ENCODE assay signal across 17 cellular contexts in the genomic region with DNA sequence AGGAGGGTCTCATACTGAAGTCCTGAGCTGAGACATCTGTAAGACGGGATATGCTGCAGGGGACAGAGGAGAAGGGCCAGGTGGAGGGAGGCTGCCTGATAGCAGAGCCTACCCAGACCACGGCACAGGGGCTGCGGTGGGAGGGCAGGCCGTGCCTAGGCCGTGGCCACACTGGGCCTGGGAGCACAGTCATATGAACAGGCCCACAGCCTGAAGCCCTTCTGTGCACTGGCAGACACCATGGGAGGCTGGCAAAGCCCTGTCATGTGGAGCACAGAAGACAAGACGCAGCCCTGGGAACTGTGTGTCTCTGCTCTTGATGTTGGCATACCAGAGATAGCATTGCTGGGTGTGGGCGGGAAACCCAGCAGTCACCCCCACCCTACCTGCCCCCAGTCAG. TPM values are rescaled to one million over a fixed set of nuclear protein-coding genes. Genes with fewer than 3 reads are reported as not detected.
DNase-seq lines count a peak whose midpoint lies in the region; ATAC-seq and TF ChIP-seq lines count a peak whose summit lies in the region.
"Had no signal": no experiment of that assay in that cellular context is flagged by ENCODE, and none has a peak within 500 bp of the region (broad histone marks: within the 10 kb centered on the region; RNA-seq: fewer than 3 reads in every experiment).

No MANE protein-coding gene starts in this region.

- DNase-seq in ELF-1 (ENCODE audit: low read depth, low spot score) (peak; percentile 54), H7 (peak; percentile 25), head of caudate nucleus (peak in 25 of 42 donors; percentile 25 to 80 (median 48)), osteoblast (ENCODE audit: insufficient read length, low spot score, missing footprints) (peak; percentile 23), NCI-H748 (lab: John Stamatoyannopoulos, UW; ENCODE audit: unreplicated experiment) (no peak), GDM1 (lab: John Stamatoyannopoulos, UW) (no peak)
- no peak for DNase-seq in activated naive CD8-positive, alpha-beta T cell treated with anti-CD3 and anti-CD28 coated beads, Interleukin-2, amount 50 U/mL, for 24 hours
- DNase-seq: DMS 273 treated with DMSO at 0.1 percent for 48 hours, KG1, NCI-H1105 treated with DMSO at 0.1 percent for 48 hours, NCI-H187, NCI-H446, NCI-H774, SHP77 had no signal

- H3K9me3 ChIP-seq in osteoblast (ENCODE audit: low read depth, low read length), result no peaks in the 10 kb centered on the region

- no peak overlapping the region for H3K27ac Mint-ChIP-seq in activated naive CD8-positive, alpha-beta T cell treated with anti-CD3 and anti-CD28 coated beads, Interleukin-2, amount 50 U/mL, for 24 hours

- no peaks in the 10 kb centered on the region for H3K79me2 ChIP-seq in osteoblast (ENCODE audit: insufficient read depth, low read length)

- ATAC-seq in activated naive CD8-positive, alpha-beta T cell treated with anti-CD3 and anti-CD28 coated beads, Interleukin-2, amount 50 U/mL, for 24 hours, result no peak
- ATAC-seq: Panc1, SK-N-SH treated with all-trans-retinoic acid at 6 μM for 48 hours had no signal

- H3K9me3 Mint-ChIP-seq in activated naive CD8-positive, alpha-beta T cell treated with anti-CD3 and anti-CD28 coated beads, Interleukin-2, amount 50 U/mL, for 24 hours, result peaks cover 3% of the 10 kb centered on the region

- no peak overlapping the region for H2AFZ ChIP-seq in osteoblast (ENCODE audit: low read length)

- TF ChIP-seq CTCF in osteoblast (IDR thresholded peaks at IDR 0.05; ENCODE audit: extremely low read depth, low read depth, low read length), result no peak

- no peaks in the 10 kb centered on the region for H3K36me3 Mint-ChIP-seq in activated naive CD8-positive, alpha-beta T cell treated with anti-CD3 and anti-CD28 coated beads, Interleukin-2, amount 50 U/mL, for 24 hours (ENCODE audit: low read depth)

- no peaks in the 10 kb centered on the region for H4K20me1 ChIP-seq in osteoblast (ENCODE audit: insufficient read depth, low read length)

- peaks cover 4% of the 10 kb centered on the region for H3K4me1 Mint-ChIP-seq in activated naive CD8-positive, alpha-beta T cell treated with anti-CD3 and anti-CD28 coated beads, Interleukin-2, amount 50 U/mL, for 24 hours

- H3K27ac ChIP-seq in osteoblast (ENCODE audit: low read depth, low read length), result no peak overlapping the region

- H3K27me3 Mint-ChIP-seq in activated naive CD8-positive, alpha-beta T cell treated with anti-CD3 and anti-CD28 coated beads, Interleukin-2, amount 50 U/mL, for 24 hours, result peaks cover 11% of the 10 kb centered on the region

- H3K27me3 ChIP-seq in H7 (ENCODE audit: control insufficient read depth, insufficient read depth, low read length) (no peaks in the 10 kb centered on the region), osteoblast (ENCODE audit: insufficient read depth, low read length) (no peaks in the 10 kb centered on the region)

- H3K4me3 ChIP-seq in H7 (ENCODE audit: insufficient read depth, low read depth, low read length) (no peak overlapping the region), osteoblast (ENCODE audit: insufficient read depth, low read length) (no peak overlapping the region)

- H3K4me1 ChIP-seq in osteoblast (ENCODE audit: insufficient read depth, low read length), result no peaks in the 10 kb centered on the region

- no peak overlapping the region for H3K4me2 ChIP-seq in osteoblast (ENCODE audit: insufficient read depth, low read length)

- H3K4me3 Mint-ChIP-seq in activated naive CD8-positive, alpha-beta T cell treated with anti-CD3 and anti-CD28 coated beads, Interleukin-2, amount 50 U/mL, for 24 hours, result no peak overlapping the region

- H3K36me3 ChIP-seq in H7 (replicated peaks; ENCODE audit: control insufficient read depth, insufficient read depth, low read length), result no peaks in the 10 kb centered on the region
- no peaks in the 10 kb centered on the region for H3K36me3 ChIP-seq in osteoblast (ENCODE audit: insufficient read depth, low read length)

- intact Hi-C loops in head of caudate nucleus (cut with DNase I), result no loop called here

RNA-seq across cellular contexts. Expression of a gene that starts 3.3 kb away (rescaled TPM):
- not detected in 2 replicates for total RNA-seq in H7 (2014; rRNA removed; shearing (Covaris generic))
- total RNA-seq in osteoblast, result not detected in 2 replicates
- total RNA-seq: M059J had no signal

Comparison
In these comparisons a context has a peak if more than half of its experiments do, and no peak if none do; other contexts are left out.
1. DNase-seq: peak in ELF-1 (single experiment), H7 (single experiment), head of caudate nucleus (25 of 42) and osteoblast (single experiment); none in NCI-H748 (single experiment), GDM1 (single experiment) and activated naive CD8-positive, alpha-beta T cell treated with anti-CD3 and anti-CD28 coated beads, Interleukin-2, amount 50 U/mL, for 24 hours (single experiment).